ENCODE assay signal across 33 cellular contexts in the genomic region with DNA sequence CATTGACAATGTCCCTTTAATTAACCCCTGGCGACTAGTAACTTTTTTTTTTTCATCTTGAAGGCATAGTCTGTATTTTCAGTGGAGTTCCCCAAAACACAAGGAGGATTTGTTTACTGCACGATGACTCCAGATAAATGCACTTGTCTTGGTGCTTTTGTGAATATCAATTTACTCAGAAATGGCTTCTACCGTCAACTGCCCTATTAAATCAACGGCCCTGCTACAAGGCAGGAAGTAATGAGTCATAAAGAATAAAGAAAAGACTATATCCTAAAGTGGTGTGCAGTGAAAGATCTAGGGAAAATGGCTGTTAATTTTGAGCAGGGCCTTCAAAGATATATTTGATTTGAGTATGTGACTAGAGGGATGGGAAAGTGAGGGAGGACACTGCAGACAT.
DNase-seq lines count a peak whose midpoint lies in the region; ATAC-seq and TF ChIP-seq lines count a peak whose summit lies in the region.
"Had no signal": no experiment of that assay in that cellular context is flagged by ENCODE, and none has a peak within 500 bp of the region (broad histone marks: within the 10 kb centered on the region; RNA-seq: fewer than 3 reads in every experiment).

No MANE protein-coding gene starts in this region.

- H2BK12ac ChIP-seq in neuronal stem cell (ENCODE audit: low read length): no peak overlapping the region

- CTCF ChIA-PET in PC-3 (lab: Charles Lee): no interaction called here

- no peak overlapping the region for H3K27ac ChIP-seq in PC-3 (ENCODE audit: low read length)
- no peak overlapping the region for H3K27ac ChIP-seq in neuronal stem cell (replicated peaks; ENCODE audit: low read length)
- H3K27ac ChIP-seq: KMS-11, lower lobe of right lung, pancreas, right atrium auricular region, stomach, thyroid gland, vagina had no signal

- H3K9me2 ChIP-seq in PC-3 (replicated peaks; ENCODE audit: low read length): no peaks in the 10 kb centered on the region

- H3K9me3 ChIP-seq in PC-3 (ENCODE audit: low read length) (no peaks in the 10 kb centered on the region), neuronal stem cell (replicated peaks in 1 of 2; ENCODE audit: control insufficient read depth in 2 of 2, insufficient read depth in 1 of 2, low read depth in 1 of 2, low read length in 2 of 2) (no peaks in the 10 kb centered on the region)
- H3K9me3 ChIP-seq: lower lobe of right lung, pancreas, right atrium auricular region, stomach, thyroid gland, vagina had no signal

- H3K36me3 ChIP-seq in PC-3 (ENCODE audit: low read depth, low read length): no peaks in the 10 kb centered on the region
- H3K36me3 ChIP-seq in neuronal stem cell (replicated peaks in 1 of 2; ENCODE audit: control insufficient read depth in 2 of 2, insufficient read depth in 2 of 2, low read length in 2 of 2): no peaks in the 10 kb centered on the region
- H3K36me3 ChIP-seq: lower lobe of right lung, pancreas, right atrium auricular region, stomach, thyroid gland, vagina had no signal

- WGBS in neuronal stem cell (ENCODE audit: extremely low coverage in 2 of 2, insufficient read length in 2 of 2, insufficient replicate concordance in 1 of 2), 2 donors: no CpG with 5 or more reads among the region's 4 CpGs
- WGBS in lower leg skin, 2 donors: 60 to 61% methylated on average over 4 of the region's 4 CpGs

- H2BK15ac ChIP-seq in neuronal stem cell (ENCODE audit: low read length): no peak overlapping the region

- H2AFZ ChIP-seq in PC-3 (ENCODE audit: low read length): no peak overlapping the region
- H2AFZ ChIP-seq in neuronal stem cell (ENCODE audit: low read length): peak overlapping the region; percentile 54

- H3K4me1 ChIP-seq in PC-3 (ENCODE audit: insufficient read depth, low read length) (no peaks in the 10 kb centered on the region), neuronal stem cell (ENCODE audit: control insufficient read depth in 2 of 2, insufficient read depth in 1 of 2, low read depth in 1 of 2, low read length in 2 of 2) (no peaks in the 10 kb centered on the region)
- H3K4me1 ChIP-seq: lower lobe of right lung, pancreas, right atrium auricular region, stomach, thyroid gland, vagina had no signal

- DNase-seq in SIG-M5 treated with dmso at 0.1 percent for 504 hours (lab: John Stamatoyannopoulos, UW; ENCODE audit: unreplicated experiment): peak; percentile 26
- no peak for DNase-seq in SIG-M5 (lab: John Stamatoyannopoulos, UW)
- peak; percentile 62 for DNase-seq in MV-4-11 (lab: John Stamatoyannopoulos, UW)
- DNase-seq in PC-3: peak; percentile 30
- no peak for DNase-seq in neuronal stem cell (ENCODE audit: low spot score)
- DNase-seq in activated T-helper 2 cell treated with anti-CD3 and anti-CD28 coated beads, Interferon-gamma antibody, Interleukin-2, Interleukin-4, amounts not matched to agents 10 μg/mL and 5 μg/mL and 100 μg/mL, durations not matched to agents 14 hours and 24 hours and 36 hours (ENCODE audit: low spot score): no peak
- no peak for DNase-seq in NCI-H82 treated with DMSO at 0.1 percent for 48 hours (lab: John Stamatoyannopoulos, UW; ENCODE audit: unreplicated experiment)
- no peak for DNase-seq in lower leg skin (ENCODE audit: low spot score in 2 of 2)
- DNase-seq: activated B cell treated with CpG ODN at 0.5 μM for 24 hours; activated CD4-positive, alpha-beta T cell treated with anti-CD3 and anti-CD28 coated beads, Interleukin-2, amount 50 U/mL, for 4 hours; anterior cingulate cortex; COR-L47; effector memory CD8-positive, alpha-beta T cell; head of caudate nucleus; lower lobe of right lung; natural killer cell; NCI-H1048; NCI-H2029; NCI-H345; NCI-H82; pancreas; stimulated activated CD4-positive, alpha-beta T cell treated with anti-CD3 and anti-CD28 coated beads, Interleukin-2, amount 100 ng/mL, for 24 hours; stomach; T-helper 9 cell; thyroid gland had no signal

- no peak overlapping the region for H3K18ac ChIP-seq in neuronal stem cell (ENCODE audit: low read length)

- H3K4me1 Mint-ChIP-seq in activated T-helper 2 cell treated with anti-CD3 and anti-CD28 coated beads, Interferon-gamma antibody, Interleukin-2, Interleukin-4, amounts not matched to agents 10 μg/mL and 5 μg/mL and 100 μg/mL, durations not matched to agents 14 hours and 24 hours and 36 hours (ENCODE audit: low read depth): no peaks in the 10 kb centered on the region
- H3K4me1 Mint-ChIP-seq: activated B cell treated with CpG ODN at 0.5 μM for 24 hours; activated naive CD4-positive, alpha-beta T cell treated with anti-CD3 and anti-CD28 coated beads, Interleukin-2, amount 50 U/mL, for 24 hours; B cell had no signal

- H3K9ac ChIP-seq in PC-3 (ENCODE audit: low read length) (no peak overlapping the region), neuronal stem cell (ENCODE audit: low read depth, low read length, poor library complexity) (no peak overlapping the region)
- H3K9ac ChIP-seq: KMS-11 had no signal

- TF ChIP-seq CTCF in PC-3 (conservative IDR thresholded peaks at IDR 0.05; ENCODE audit: low read depth, low read length) (no peak), lower leg skin (IDR thresholded peaks at IDR 0.05) (no peak)

- H2BK120ac ChIP-seq in neuronal stem cell (ENCODE audit: low read depth, low read length): no peak overlapping the region

- TF ChIP-seq POLR2A in lower leg skin (IDR thresholded peaks at IDR 0.05): no peak

- no peaks in the 10 kb centered on the region for H3K9me3 Mint-ChIP-seq in activated T-helper 2 cell treated with anti-CD3 and anti-CD28 coated beads, Interferon-gamma antibody, Interleukin-2, Interleukin-4, amounts not matched to agents 10 μg/mL and 5 μg/mL and 100 μg/mL, durations not matched to agents 14 hours and 24 hours and 36 hours
- H3K9me3 Mint-ChIP-seq: activated B cell treated with CpG ODN at 0.5 μM for 24 hours; activated T-helper 1 cell treated with anti-CD3 and anti-CD28 coated beads, Interleukin-12 subunit alpha, Interleukin-12 subunit beta, Interleukin-2, Interleukin-4 antibody, amounts not matched to agents 30 ng/mL and 10 ng/mL and 1 ng/mL, durations not matched to agents 14 hours and 24 hours and 36 hours had no signal

- no peaks in the 10 kb centered on the region for H3K79me2 ChIP-seq in PC-3 (ENCODE audit: low read length)

- no peak overlapping the region for H3K4me2 ChIP-seq in PC-3 (ENCODE audit: low read length)
- H3K4me2 ChIP-seq in neuronal stem cell (ENCODE audit: insufficient read depth, low read length, poor library complexity, severe bottlenecking): no peak overlapping the region
- H3K4me2 ChIP-seq: KMS-11 had no signal

- H3K27me3 Mint-ChIP-seq in activated T-helper 2 cell treated with anti-CD3 and anti-CD28 coated beads, Interferon-gamma antibody, Interleukin-2, Interleukin-4, amounts not matched to agents 10 μg/mL and 5 μg/mL and 100 μg/mL, durations not matched to agents 14 hours and 24 hours and 36 hours (ENCODE audit: low read depth): no peaks in the 10 kb centered on the region
- H3K27me3 Mint-ChIP-seq: activated B cell treated with CpG ODN at 0.5 μM for 24 hours; activated naive CD4-positive, alpha-beta T cell treated with anti-CD3 and anti-CD28 coated beads, Interleukin-2, amount 50 U/mL, for 24 hours; B cell; effector memory CD8-positive, alpha-beta T cell had no signal

- H4K20me1 ChIP-seq in PC-3 (ENCODE audit: low read length): no peaks in the 10 kb centered on the region

- H4K91ac ChIP-seq in neuronal stem cell (ENCODE audit: low read depth, low read length, poor library complexity): no peak overlapping the region

- no peak overlapping the region for H3K4me3 ChIP-seq in PC-3 (ENCODE audit: low read length)
- H3K4me3 ChIP-seq in neuronal stem cell (ENCODE audit: low read length in 2 of 2): no peak overlapping the region
- H3K4me3 ChIP-seq in lower leg skin (ENCODE audit: low read depth, poor library complexity, severe bottlenecking): no peak overlapping the region
- H3K4me3 ChIP-seq: GM12878, lower lobe of right lung, pancreas, right atrium auricular region, stomach, thyroid gland, vagina had no signal

- no peak overlapping the region for H3K4me3 Mint-ChIP-seq in activated T-helper 2 cell treated with anti-CD3 and anti-CD28 coated beads, Interferon-gamma antibody, Interleukin-2, Interleukin-4, amounts not matched to agents 10 μg/mL and 5 μg/mL and 100 μg/mL, durations not matched to agents 14 hours and 24 hours and 36 hours (ENCODE audit: low read depth)
- H3K4me3 Mint-ChIP-seq: activated B cell treated with CpG ODN at 0.5 μM for 24 hours; activated naive CD4-positive, alpha-beta T cell treated with anti-CD3 and anti-CD28 coated beads, Interleukin-2, amount 50 U/mL, for 24 hours; activated T-helper 1 cell treated with anti-CD3 and anti-CD28 coated beads, Interleukin-12 subunit alpha, Interleukin-12 subunit beta, Interleukin-2, Interleukin-4 antibody, amounts not matched to agents 30 ng/mL and 10 ng/mL and 1 ng/mL, durations not matched to agents 14 hours and 24 hours and 36 hours; B cell; effector memory CD8-positive, alpha-beta T cell; natural killer cell had no signal

- peak; percentile 97 for ATAC-seq in PC-3
- ATAC-seq: effector memory CD8-positive, alpha-beta T cell; GM12878; lower lobe of right lung; natural killer cell; pancreas; Right ventricle myocardium inferior had no signal

- H2BK5ac ChIP-seq in neuronal stem cell (ENCODE audit: low read length): no peak overlapping the region

- H3K27me3 ChIP-seq in PC-3 (ENCODE audit: low read length) (no peaks in the 10 kb centered on the region), neuronal stem cell (ENCODE audit: control insufficient read depth in 3 of 3, insufficient read depth in 3 of 3, low read depth in 1 of 3, low read length in 3 of 3) (no peaks in the 10 kb centered on the region)
- H3K27me3 ChIP-seq: right atrium auricular region, stomach, thyroid gland, vagina had no signal

- no peak overlapping the region for H4K8ac ChIP-seq in neuronal stem cell (ENCODE audit: low read depth, low read length)

- no peaks in the 10 kb centered on the region for H3F3A ChIP-seq in PC-3 (ENCODE audit: low read length, unreplicated experiment)

- intact Hi-C loops in PC-3 (cut with micrococcal nuclease): no loop called here
- intact Hi-C loops in activated T-helper 2 cell treated with anti-CD3 and anti-CD28 coated beads, Interferon-gamma antibody, Interleukin-2, Interleukin-4, amounts not matched to agents 10 μg/mL and 5 μg/mL and 100 μg/mL, durations not matched to agents 14 hours and 24 hours and 36 hours (cut with micrococcal nuclease): no loop called here
- intact Hi-C loops in lower leg skin (cut with DNase I; ENCODE audit: low total_unique reads): no loop called here

- H3K4ac ChIP-seq in neuronal stem cell (ENCODE audit: low read length): no peak overlapping the region

- no peak overlapping the region for H3K14ac ChIP-seq in neuronal stem cell (ENCODE audit: low read length)

- H3K79me1 ChIP-seq in neuronal stem cell (ENCODE audit: low read depth, low read length): no peaks in the 10 kb centered on the region

- BruUV-seq in PC-3 (replicated peaks; lab: Mats Ljungman, UMichigan): no TSS peak

- no peaks in the 10 kb centered on the region for H3K36me3 Mint-ChIP-seq in activated T-helper 2 cell treated with anti-CD3 and anti-CD28 coated beads, Interferon-gamma antibody, Interleukin-2, Interleukin-4, amounts not matched to agents 10 μg/mL and 5 μg/mL and 100 μg/mL, durations not matched to agents 14 hours and 24 hours and 36 hours (ENCODE audit: low read depth)
- H3K36me3 Mint-ChIP-seq: activated naive CD4-positive, alpha-beta T cell treated with anti-CD3 and anti-CD28 coated beads, Interleukin-2, amount 50 U/mL, for 24 hours; natural killer cell had no signal

- no peak overlapping the region for H2AK5ac ChIP-seq in neuronal stem cell (ENCODE audit: low read depth, low read length)

- POLR2A ChIA-PET in PC-3 (lab: Charles Lee; ENCODE audit: unreplicated experiment): no interaction called here

- no peak overlapping the region for H3K23ac ChIP-seq in neuronal stem cell (ENCODE audit: low read depth, low read length, poor library complexity)

- H3K27ac Mint-ChIP-seq in activated T-helper 2 cell treated with anti-CD3 and anti-CD28 coated beads, Interferon-gamma antibody, Interleukin-2, Interleukin-4, amounts not matched to agents 10 μg/mL and 5 μg/mL and 100 μg/mL, durations not matched to agents 14 hours and 24 hours and 36 hours: no peak overlapping the region
- H3K27ac Mint-ChIP-seq: activated B cell treated with CpG ODN at 0.5 μM for 24 hours; activated naive CD4-positive, alpha-beta T cell treated with anti-CD3 and anti-CD28 coated beads, Interleukin-2, amount 50 U/mL, for 24 hours; activated T-helper 1 cell treated with anti-CD3 and anti-CD28 coated beads, Interleukin-12 subunit alpha, Interleukin-12 subunit beta, Interleukin-2, Interleukin-4 antibody, amounts not matched to agents 30 ng/mL and 10 ng/mL and 1 ng/mL, durations not matched to agents 14 hours and 24 hours and 36 hours; B cell; effector memory CD8-positive, alpha-beta T cell; natural killer cell had no signal

Comparison
In these comparisons a context has a peak if more than half of its experiments do, and no peak if none do; other contexts are left out.
1. DNase-seq: peak in SIG-M5 treated with dmso at 0.1 percent for 504 hours (single experiment), MV-4-11 (single experiment) and PC-3 (single experiment); none in SIG-M5 (single experiment), neuronal stem cell (single experiment), activated T-helper 2 cell treated with anti-CD3 and anti-CD28 coated beads, Interferon-gamma antibody, Interleukin-2, Interleukin-4, amounts not matched to agents 10 μg/mL and 5 μg/mL and 100 μg/mL, durations not matched to agents 14 hours and 24 hours and 36 hours (single experiment), NCI-H82 treated with DMSO at 0.1 percent for 48 hours (single experiment) and lower leg skin (0 of 2).